In genomic region chr7:155296788-155297516, GRCh38 we compare ENCODE assay signal across 1 cellular context.
TF ChIP-seq lines count a peak whose summit lies in the region.

No MANE protein-coding gene starts in this region.

TF ChIP-seq in K562, 482 proteins besides CTCF, POLR2A, EP300 and RAD21 (continued from another document and continues in another):
- no peak; a peak in 1 of 4 replicates for TF ChIP-seq ZNF318 (IDR thresholded peaks at IDR 0.05; ENCODE audit: borderline replicate concordance in 1 of 2, low read depth in 1 of 2)
- TF ChIP-seq MTA3 (IDR thresholded peaks at IDR 0.05; ENCODE audit: borderline replicate concordance), result peak; percentile 27; the same call in 1 of the 2 replicates
- peak; percentile 93 for TF ChIP-seq STAT6 (CRISPR knock-in tag; IDR thresholded peaks at IDR 0.05)
- TF ChIP-seq MAX (CRISPR knock-in tag; IDR thresholded peaks at IDR 0.05), result peak; percentile 82
- peak; percentile 81; the same call in 1 of the 2 replicates for TF ChIP-seq CREB3L1 (IDR thresholded peaks at IDR 0.05; ENCODE audit: borderline replicate concordance, low read depth)
- TF ChIP-seq ARID4B (CRISPR knock-in tag; IDR thresholded peaks at IDR 0.05), result peak; percentile 30
- no peak for TF ChIP-seq SIRT6 (IDR thresholded peaks at IDR 0.05; ENCODE audit: low read depth, low read length)
- no peak for TF ChIP-seq NR2C2 (CRISPR knock-in tag; IDR thresholded peaks at IDR 0.05)
- TF ChIP-seq NR2C2 (tag; IDR thresholded peaks at IDR 0.05), result peak; percentile 33
- TF ChIP-seq RFX7 (CRISPR knock-in tag; IDR thresholded peaks at IDR 0.05), result peak; percentile 67; the same call in 1 of the 2 replicates
- TF ChIP-seq ZNF766 (CRISPR knock-in tag; conservative IDR thresholded peaks at IDR 0.05), result no peak
- TF ChIP-seq TBL1XR1 (IDR thresholded peaks at IDR 0.05; ENCODE audit: low read length in 2 of 2), result 0 out of 4 replicates have a peak, but pooled peaks of 1 of the 2 experiments have one; percentile 41
- peak; percentile 65 for TF ChIP-seq GABPA (tag; conservative IDR thresholded peaks at IDR 0.05; ENCODE audit: low read depth)
- peak; percentile 77; the same call in 1 of the 2 replicates for TF ChIP-seq JUND (IDR thresholded peaks at IDR 0.05; ENCODE audit: borderline replicate concordance, low read depth, low read length)
- peak; percentile 63; the same call in 2 of the 3 replicates for TF ChIP-seq JUND (tag; IDR thresholded peaks at IDR 0.05; ENCODE audit: borderline replicate concordance, low read depth, low read length)
- TF ChIP-seq GABPB1 (CRISPR knock-in tag; IDR thresholded peaks at IDR 0.05), result no peak
- 0 out of 2 replicates have a peak, but pooled peaks have one; percentile 27 for TF ChIP-seq CBX1 (IDR thresholded peaks at IDR 0.05; ENCODE audit: low read depth)
- peak; percentile 62; the same call in 1 of the 2 replicates for TF ChIP-seq ZNF212 (CRISPR knock-in tag; IDR thresholded peaks at IDR 0.05)
- TF ChIP-seq MLLT1 (IDR thresholded peaks at IDR 0.05), result peak in 1 of 2 experiments; percentile 61; a peak in 1 of 4 replicates
- TF ChIP-seq ARID1B (IDR thresholded peaks at IDR 0.05), result peak; percentile 60; the same call in 1 of the 2 replicates
- TF ChIP-seq CTCFL (IDR thresholded peaks at IDR 0.05; ENCODE audit: borderline replicate concordance, insufficient read depth, low read depth, low read length, poor library complexity, severe bottlenecking), result peak; percentile 11
- TF ChIP-seq POLR2B (IDR thresholded peaks at IDR 0.05; ENCODE audit: low read depth, partially characterized antibody), result peak; percentile 43
- no peak for TF ChIP-seq FOS (IDR thresholded peaks at IDR 0.05; ENCODE audit: extremely low read depth, insufficient read length)
- no peak for TF ChIP-seq BACH1 (tag; IDR thresholded peaks at IDR 0.05)
- TF ChIP-seq NFRKB (IDR thresholded peaks at IDR 0.05; ENCODE audit: low read depth), result peak; percentile 84
- peak; percentile 15 to 38; a peak in 3 of 4 replicates for TF ChIP-seq RCOR1 (IDR thresholded peaks at IDR 0.05; ENCODE audit: borderline replicate concordance in 1 of 2, low read depth in 2 of 2, low read length in 2 of 2)
- TF ChIP-seq SAP30 (IDR thresholded peaks at IDR 0.05; ENCODE audit: borderline replicate concordance, insufficient read depth, low read depth, low read length, poor library complexity, severe bottlenecking), result peak; percentile 66
- TF ChIP-seq ELF2 (CRISPR knock-in tag; IDR thresholded peaks at IDR 0.05), result peak; percentile 17; the same call in 1 of the 2 replicates
- peak in 1 of 2 experiments; percentile 74; a peak in 1 of 4 replicates for TF ChIP-seq HDAC1 (IDR thresholded peaks at IDR 0.05)
